ENCODE assay signal across 11 cellular contexts in genomic region chr18:58784601-58785137, GRCh38.
A peak's percentile ranks its signal among the peaks of the same experiment; 100 is the strongest.
DNase-seq lines count a peak whose midpoint lies in the region; ATAC-seq and TF ChIP-seq lines count a peak whose summit lies in the region.
"Had no signal": no experiment of that assay in that cellular context is flagged by ENCODE, and none has a peak within 500 bp of the region (broad histone marks: within the 10 kb centered on the region; RNA-seq: fewer than 3 reads in every experiment).

No MANE protein-coding gene starts in this region.

- intact Hi-C loops in CD8-positive, alpha-beta T cell (cut with DNase I, micrococcal nuclease): no loop called here

- CTCF ChIA-PET in AG04450 (lab: Charles Lee): interaction anchor here (1.3 to 8.5 kb wide), 2 partner anchors 19 to 286 kb away, joined by 3 to 164 read pairs; no protein-coding TSS in a partner anchor
- CTCF ChIA-PET in CD8-positive, alpha-beta T cell (lab: Charles Lee): interaction anchor here (3.6 to 5.0 kb wide), 2 partner anchors 21 to 286 kb away, joined by 11 to 71 read pairs; no protein-coding TSS in a partner anchor

- H3K4me1 Mint-ChIP-seq in neural crest cell: peaks cover 56% of the 10 kb centered on the region
- H3K4me1 Mint-ChIP-seq in CD8-positive, alpha-beta T cell (ENCODE audit: low read depth): no peaks in the 10 kb centered on the region
- H3K4me1 Mint-ChIP-seq: stimulated activated naive CD8-positive, alpha-beta T cell treated with anti-CD3 and anti-CD28 coated beads, Interleukin-15, amount 100 ng/mL, for 72 hours had no signal

- peak overlapping the region; percentile 50 for H3K4me3 Mint-ChIP-seq in neural crest cell
- H3K4me3 Mint-ChIP-seq in CD8-positive, alpha-beta T cell: no peak overlapping the region
- H3K4me3 Mint-ChIP-seq: CD4-positive, CD25-positive, alpha-beta regulatory T cell; stimulated activated naive CD8-positive, alpha-beta T cell treated with anti-CD3 and anti-CD28 coated beads, Interleukin-15, amount 100 ng/mL, for 72 hours had no signal

- H3K27me3 Mint-ChIP-seq in neural crest cell (ENCODE audit: low read depth): no peaks in the 10 kb centered on the region
- peaks cover 29% of the 10 kb centered on the region for H3K27me3 Mint-ChIP-seq in CD8-positive, alpha-beta T cell (ENCODE audit: low read depth)

- ATAC-seq in CD8-positive, alpha-beta T cell: no peak
- ATAC-seq: stimulated activated naive CD8-positive, alpha-beta T cell treated with anti-CD3 and anti-CD28 coated beads, Interleukin-15, amount 100 ng/mL, for 72 hours had no signal

- H3K9me3 Mint-ChIP-seq in neural crest cell: no peaks in the 10 kb centered on the region
- H3K9me3 Mint-ChIP-seq in CD8-positive, alpha-beta T cell: no peaks in the 10 kb centered on the region
- H3K9me3 Mint-ChIP-seq: stimulated activated naive CD8-positive, alpha-beta T cell treated with anti-CD3 and anti-CD28 coated beads, Interleukin-15, amount 100 ng/mL, for 72 hours had no signal

- H3K27ac ChIP-seq in AG04450 (ENCODE audit: low read depth, low read length) (peak overlapping the region; percentile 80), coronary artery (peak overlapping the region; percentile 56 to 70)
- H3K27ac ChIP-seq in effector memory CD4-positive, alpha-beta T cell (ENCODE audit: insufficient read depth, low read length, poor library complexity, severe bottlenecking): no peak overlapping the region
- no peak overlapping the region for H3K27ac ChIP-seq in CD8-positive, alpha-beta T cell (ENCODE audit: low read depth, low read length)

- peak overlapping the region; percentile 85 for H3K27ac Mint-ChIP-seq in neural crest cell (ENCODE audit: unreplicated experiment)
- no peak overlapping the region for H3K27ac Mint-ChIP-seq in CD8-positive, alpha-beta T cell
- H3K27ac Mint-ChIP-seq: CD4-positive, CD25-positive, alpha-beta regulatory T cell; stimulated activated naive CD8-positive, alpha-beta T cell treated with anti-CD3 and anti-CD28 coated beads, Interleukin-15, amount 100 ng/mL, for 72 hours had no signal

- H3K27me3 ChIP-seq in AG04450 (ENCODE audit: control insufficient read depth, insufficient read depth, low read length): no peaks in the 10 kb centered on the region
- no peaks in the 10 kb centered on the region for H3K27me3 ChIP-seq in MG63
- H3K27me3 ChIP-seq in effector memory CD4-positive, alpha-beta T cell (replicated peaks; ENCODE audit: control insufficient read depth, insufficient read depth, low read length, poor library complexity, severe bottlenecking): no peaks in the 10 kb centered on the region
- no peaks in the 10 kb centered on the region for H3K27me3 ChIP-seq in CD8-positive, alpha-beta T cell (ENCODE audit: insufficient read depth, low read length)

- no peaks in the 10 kb centered on the region for H3K36me3 ChIP-seq in MG63
- H3K36me3 ChIP-seq in effector memory CD4-positive, alpha-beta T cell (ENCODE audit: control insufficient read depth, insufficient read depth, low read length): no peaks in the 10 kb centered on the region
- H3K36me3 ChIP-seq in CD8-positive, alpha-beta T cell (ENCODE audit: insufficient read depth, low read length): no peaks in the 10 kb centered on the region

- H3K4me3 ChIP-seq in AG04450 (ENCODE audit: low read depth, low read length) (no peak overlapping the region), MG63 (no peak overlapping the region), coronary artery (no peak overlapping the region)
- H3K4me3 ChIP-seq in effector memory CD4-positive, alpha-beta T cell (ENCODE audit: insufficient read depth, low read depth, low read length, poor library complexity, severe bottlenecking): no peak overlapping the region
- no peak overlapping the region for H3K4me3 ChIP-seq in CD8-positive, alpha-beta T cell (ENCODE audit: low read depth, low read length)

- H3K4me1 ChIP-seq in effector memory CD4-positive, alpha-beta T cell (ENCODE audit: control insufficient read depth, insufficient read depth, low read length, poor library complexity, severe bottlenecking): no peaks in the 10 kb centered on the region
- H3K4me1 ChIP-seq in CD8-positive, alpha-beta T cell (ENCODE audit: insufficient read depth, low read length): no peaks in the 10 kb centered on the region

- TF ChIP-seq CTCF in AG04450 (IDR thresholded peaks at IDR 0.05; ENCODE audit: low read depth, low read length) (no peak), coronary artery (IDR thresholded peaks at IDR 0.05) (no peak), neural crest cell (conservative IDR thresholded peaks at IDR 0.05) (no peak)
- no peak for TF ChIP-seq CTCF in CD8-positive, alpha-beta T cell (IDR thresholded peaks at IDR 0.05)

- H3K9me3 ChIP-seq in AG04450 (ENCODE audit: control insufficient read depth, insufficient read depth, low read length) (no peaks in the 10 kb centered on the region; the same call in 1 of the 2 replicates), MG63 (no peaks in the 10 kb centered on the region)
- H3K9me3 ChIP-seq in effector memory CD4-positive, alpha-beta T cell (ENCODE audit: control insufficient read depth, low read length): no peaks in the 10 kb centered on the region
- H3K9me3 ChIP-seq in CD8-positive, alpha-beta T cell (ENCODE audit: low read length): no peaks in the 10 kb centered on the region

- DNase-seq in AG04450 (ENCODE audit: low read depth, low spot score) (no peak), MG63 (peak; percentile 68), coronary artery (ENCODE audit: low spot score) (no peak), neural crest cell (ENCODE audit: low read depth, low spot score) (peak; percentile 34), NCI-H2029 treated with DMSO at 0.1 percent for 48 hours (lab: John Stamatoyannopoulos, UW) (no peak), HT-29 (ENCODE audit: low spot score) (no peak)
- no peak for DNase-seq in effector memory CD4-positive, alpha-beta T cell
- no peak for DNase-seq in CD8-positive, alpha-beta T cell
- DNase-seq: CD4-positive, CD25-positive, alpha-beta regulatory T cell; OCI-M1; stimulated activated naive CD8-positive, alpha-beta T cell treated with anti-CD3 and anti-CD28 coated beads, Interleukin-15, amount 100 ng/mL, for 72 hours had no signal

- POLR2A ChIA-PET in AG04450 (lab: Yijun Ruan, JAX): interaction anchor here (0.8 kb wide), 1 partner anchor 80 kb away, joined by 4 read pairs; the partner anchor contains the start of gene ZNF532
- POLR2A ChIA-PET in CD8-positive, alpha-beta T cell (lab: Charles Lee): no interaction called here

- H3K36me3 Mint-ChIP-seq in neural crest cell (ENCODE audit: low read depth): no peaks in the 10 kb centered on the region
- H3K36me3 Mint-ChIP-seq in CD8-positive, alpha-beta T cell: no peaks in the 10 kb centered on the region
- H3K36me3 Mint-ChIP-seq: CD4-positive, CD25-positive, alpha-beta regulatory T cell had no signal

Comparison
In these comparisons a context has a peak if more than half of its experiments do, and no peak if none do; other contexts are left out.
1. DNase-seq: peak in MG63 (single experiment) and neural crest cell (single experiment); none in AG04450 (single experiment), coronary artery (single experiment), effector memory CD4-positive, alpha-beta T cell (0 of 3), CD8-positive, alpha-beta T cell (0 of 7), NCI-H2029 treated with DMSO at 0.1 percent for 48 hours (single experiment) and HT-29 (single experiment).
2. H3K27ac ChIP-seq: peak in AG04450 (single experiment) and coronary artery (2 of 2); none in effector memory CD4-positive, alpha-beta T cell (single experiment) and CD8-positive, alpha-beta T cell (single experiment).